Comparison of ENCODE assay signal across 15 cellular contexts in the genomic region with DNA sequence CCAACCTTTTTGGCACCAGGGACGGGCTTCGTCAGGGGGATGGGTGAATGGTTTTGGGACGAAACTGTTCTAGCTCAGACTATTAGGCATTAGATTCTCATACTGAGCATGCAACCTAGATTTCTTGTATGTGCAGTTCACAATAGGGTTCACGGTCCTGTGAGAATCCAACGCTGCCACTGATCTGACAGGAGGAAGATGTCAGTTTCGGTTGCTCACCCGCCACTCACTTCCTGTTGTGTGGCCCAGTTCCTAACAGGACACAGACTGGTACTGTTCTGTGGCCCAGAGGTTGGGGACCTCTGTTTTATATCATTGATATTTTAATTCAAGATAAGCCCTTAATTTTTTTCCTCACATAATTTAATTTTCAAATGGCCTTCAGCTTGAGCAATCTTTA.
"Had no signal": no experiment of that assay in that cellular context is flagged by ENCODE, and none has a peak within 500 bp of the region (broad histone marks: within the 10 kb centered on the region; RNA-seq: fewer than 3 reads in every experiment).

No MANE protein-coding gene starts in this region.

- H3K27me3 Mint-ChIP-seq: type B pancreatic cell had no signal

- H3K4me1 Mint-ChIP-seq: activated naive CD4-positive, alpha-beta T cell treated with anti-CD3 and anti-CD28 coated beads, Interleukin-2, amount 10 ng/mL, durations not matched to agents 7 days and 5 days had no signal

- H3K9me3 ChIP-seq: heart left ventricle, left lung, prostate gland, right lobe of liver had no signal

- H3K27ac ChIP-seq: heart left ventricle, left lung, prostate gland, right lobe of liver had no signal

- H3K27ac Mint-ChIP-seq: activated naive CD4-positive, alpha-beta T cell treated with anti-CD3 and anti-CD28 coated beads, Interleukin-2, amount 10 ng/mL, durations not matched to agents 7 days and 5 days; natural killer cell treated with Interleukin-12 subunit alpha and Interleukin-12 subunit beta and Interleukin-15 and Interleukin-18, amount 100 ng/mL, for 72 hours; T-helper 1 cell treated with Interleukin-12 subunit alpha and Interleukin-12 subunit beta and Interleukin-4 antibody, amounts not matched to agents 30 μg/mL and 1 μg/mL, for 36 hours; type B pancreatic cell had no signal

- H3K4me3 Mint-ChIP-seq: activated naive CD4-positive, alpha-beta T cell treated with anti-CD3 and anti-CD28 coated beads, Interleukin-2, amount 10 ng/mL, durations not matched to agents 7 days and 5 days; natural killer cell treated with Interleukin-12 subunit alpha and Interleukin-12 subunit beta and Interleukin-15 and Interleukin-18, amount 100 ng/mL, for 72 hours; T-helper 1 cell treated with Interleukin-12 subunit alpha and Interleukin-12 subunit beta and Interleukin-4 antibody, amounts not matched to agents 30 μg/mL and 1 μg/mL, for 36 hours; type B pancreatic cell had no signal

- H3K27me3 ChIP-seq: heart left ventricle, left lung, right lobe of liver had no signal

- H3K4me1 ChIP-seq: heart left ventricle, left lung, prostate gland, right lobe of liver had no signal

- DNase-seq: activated CD4-positive, alpha-beta T cell treated with anti-CD3 and anti-CD28 coated beads, Interleukin-2, amount 50 U/mL, for 48 hours; activated CD8-positive, alpha-beta memory T cell treated with anti-CD3 and anti-CD28 coated beads, Interleukin-2, amount 50 U/mL, for 48 hours; activated naive CD4-positive, alpha-beta T cell treated with anti-CD3 and anti-CD28 coated beads, Interleukin-2, amount 10 ng/mL, durations not matched to agents 7 days and 5 days; heart left ventricle; islet precursor cell; left lung; mesenchymal stem cell; right lobe of liver; stimulated activated CD4-positive, alpha-beta T cell treated with anti-CD3 and anti-CD28 coated beads, Interleukin-2, amount 100 ng/mL, for 24 hours; stimulated activated naive CD4-positive, alpha-beta T cell had no signal

- H3K36me3 Mint-ChIP-seq: activated naive CD4-positive, alpha-beta T cell treated with anti-CD3 and anti-CD28 coated beads, Interleukin-2, amount 10 ng/mL, durations not matched to agents 7 days and 5 days; natural killer cell treated with Interleukin-12 subunit alpha and Interleukin-12 subunit beta and Interleukin-15 and Interleukin-18, amount 100 ng/mL, for 72 hours; type B pancreatic cell had no signal

- ATAC-seq: activated CD4-positive, CD25-positive, alpha-beta regulatory T cell treated with anti-CD3 and anti-CD28 coated beads, Interleukin-2, amount 50 U/mL, for 24 hours; heart left ventricle; left lung had no signal

- H3K9me3 Mint-ChIP-seq: activated naive CD4-positive, alpha-beta T cell treated with anti-CD3 and anti-CD28 coated beads, Interleukin-2, amount 10 ng/mL, durations not matched to agents 7 days and 5 days; type B pancreatic cell had no signal
